ENCODE assay signal across 24 cellular contexts in the genomic region with DNA sequence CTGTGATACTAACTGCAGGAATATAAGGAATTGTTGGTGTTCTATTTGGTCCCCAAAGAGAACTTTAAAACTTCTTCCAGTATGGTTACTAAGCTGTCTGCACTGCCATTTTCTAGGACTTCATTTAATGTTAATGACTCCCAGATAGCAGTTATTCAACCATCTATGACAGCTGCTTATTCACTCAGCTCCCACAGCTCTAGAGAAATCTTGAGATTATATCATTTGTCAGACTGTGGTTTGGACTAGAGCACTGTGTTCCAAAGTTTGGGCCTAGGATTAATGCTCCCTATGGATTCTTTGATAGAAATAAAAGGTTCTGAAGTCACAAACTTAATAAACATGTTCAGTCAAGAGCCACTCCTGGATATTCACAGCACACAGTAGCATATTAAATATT.
A peak's percentile ranks its signal among the peaks of the same experiment; 100 is the strongest.
DNase-seq lines count a peak whose midpoint lies in the region; ATAC-seq, FAIRE-seq and TF ChIP-seq lines count a peak whose summit lies in the region.
"Had no signal": no experiment of that assay in that cellular context is flagged by ENCODE, and none has a peak within 500 bp of the region (broad histone marks: within the 10 kb centered on the region; RNA-seq: fewer than 3 reads in every experiment).

No MANE protein-coding gene starts in this region.

- H3K27me3 ChIP-seq in astrocyte (ENCODE audit: insufficient read depth, low read length), result no peaks in the 10 kb centered on the region
- H3K27me3 ChIP-seq: BE2C had no signal

- H3K9me3 Mint-ChIP-seq in astrocyte (ENCODE audit: unreplicated experiment), result no peaks in the 10 kb centered on the region
- no peaks in the 10 kb centered on the region for H3K9me3 Mint-ChIP-seq in nephron
- H3K9me3 Mint-ChIP-seq: HFFc6 had no signal

- H3K9ac ChIP-seq in astrocyte (ENCODE audit: low read length), result no peak overlapping the region

- no peaks in the 10 kb centered on the region for H3K79me2 ChIP-seq in astrocyte (ENCODE audit: insufficient read depth, low read length)

- no peak overlapping the region for H3K4me2 ChIP-seq in astrocyte (ENCODE audit: low read length)

- H3K36me3 Mint-ChIP-seq in astrocyte (ENCODE audit: low read depth, unreplicated experiment) (no peaks in the 10 kb centered on the region), nephron (ENCODE audit: low read depth) (peaks cover 52% of the 10 kb centered on the region)
- H3K36me3 Mint-ChIP-seq: CD4-positive, CD25-positive, alpha-beta regulatory T cell; CD8-positive, alpha-beta memory T cell; IgD-negative memory B cell had no signal

- H3K4me1 Mint-ChIP-seq in astrocyte (ENCODE audit: low read depth, unreplicated experiment) (no peaks in the 10 kb centered on the region), nephron (peaks cover 42% of the 10 kb centered on the region)
- H3K4me1 Mint-ChIP-seq: CD4-positive, CD25-positive, alpha-beta regulatory T cell; CD8-positive, alpha-beta memory T cell; IgD-negative memory B cell had no signal

- FAIRE-seq in astrocyte (lab: Jason Lieb, UNC), result no peak
- FAIRE-seq: A204.1, GM12878, HepG2 had no signal

- H3K27ac Mint-ChIP-seq in astrocyte (ENCODE audit: unreplicated experiment) (no peak overlapping the region), nephron (peak overlapping the region in 2 of 3 experiments; percentile 14 to 19)
- H3K27ac Mint-ChIP-seq: CD4-positive, CD25-positive, alpha-beta regulatory T cell; HFFc6; IgD-negative memory B cell had no signal

- ATAC-seq in GM19455 (IDR thresholded peaks at IDR 0.05; ENCODE audit: unreplicated experiment), result no peak
- ATAC-seq: GM12878, HCT116, HepG2 had no signal

- H3K4me3 Mint-ChIP-seq in astrocyte (ENCODE audit: unreplicated experiment), result no peak overlapping the region
- H3K4me3 Mint-ChIP-seq in nephron, result no peak overlapping the region
- H3K4me3 Mint-ChIP-seq: CD4-positive, CD25-positive, alpha-beta regulatory T cell; CD8-positive, alpha-beta memory T cell; HFFc6; IgD-negative memory B cell had no signal

- DNase-seq in astrocyte (ENCODE audit: low read depth) (peak; percentile 54), fibroblast of mammary gland (ENCODE audit: low read depth) (peak; percentile 43), NCI-H446 treated with DMSO at 0.1 percent for 48 hours (lab: John Stamatoyannopoulos, UW) (no peak), HPDE6-E6E7 (ENCODE audit: extremely low spot score) (no peak)
- DNase-seq: ACHN; BE2C; C1 segment of cervical spinal cord; CD4-positive, CD25-positive, alpha-beta regulatory T cell; CD8-positive, alpha-beta memory T cell; COR-L47; DMS 273 treated with DMSO at 0.1 percent for 48 hours; DMS53; DND-41; EL; GOT3; H7; HFFc6 had no signal

- TF ChIP-seq CTCF in astrocyte (IDR thresholded peaks at IDR 0.05; ENCODE audit: insufficient read depth, low read depth, low read length) (no peak), fibroblast of mammary gland (conservative IDR thresholded peaks at IDR 0.05; ENCODE audit: control insufficient read depth, insufficient read depth, low read depth, low read length) (no peak), nephron (IDR thresholded peaks at IDR 0.05; ENCODE audit: unreplicated experiment in 3 of 3) (no peak)

- H4K20me1 ChIP-seq in astrocyte (ENCODE audit: insufficient read depth, low read length), result no peaks in the 10 kb centered on the region

- H3K27ac ChIP-seq in astrocyte (ENCODE audit: low read depth, low read length), result no peak overlapping the region

- no peaks in the 10 kb centered on the region for H3K4me1 ChIP-seq in astrocyte (ENCODE audit: insufficient read depth, low read length)

- no peak overlapping the region for H2AFZ ChIP-seq in astrocyte (ENCODE audit: low read depth, low read length)

- no peaks in the 10 kb centered on the region for H3K9me3 ChIP-seq in astrocyte (ENCODE audit: insufficient read depth, low read depth, low read length)
- H3K9me3 ChIP-seq: BE2C had no signal

- H3K27me3 Mint-ChIP-seq in astrocyte (ENCODE audit: low read depth, unreplicated experiment) (no peaks in the 10 kb centered on the region), nephron (ENCODE audit: low read depth) (no peaks in the 10 kb centered on the region)
- H3K27me3 Mint-ChIP-seq: CD4-positive, CD25-positive, alpha-beta regulatory T cell; CD8-positive, alpha-beta memory T cell; IgD-negative memory B cell had no signal

- H3K36me3 ChIP-seq in astrocyte (ENCODE audit: insufficient read depth, low read length), result no peaks in the 10 kb centered on the region

- H3K4me3 ChIP-seq in astrocyte (ENCODE audit: insufficient read depth, low read depth, low read length) (no peak overlapping the region), fibroblast of mammary gland (ENCODE audit: control insufficient read depth, low read depth, low read length) (no peak overlapping the region)
- H3K4me3 ChIP-seq: GM12878 had no signal

Comparison
In these comparisons a context has a peak if more than half of its experiments do, and no peak if none do; other contexts are left out.
1. DNase-seq: peak in astrocyte (single experiment) and fibroblast of mammary gland (single experiment); none in NCI-H446 treated with DMSO at 0.1 percent for 48 hours (single experiment) and HPDE6-E6E7 (single experiment).